In genomic region chr17:46922804-46923635, GRCh38 we compare ENCODE assay signal across 8 cellular contexts. TPM values are rescaled to one million over a fixed set of nuclear protein-coding genes. Genes with fewer than 3 reads are reported as not detected.
A peak's percentile ranks its signal among the peaks of the same experiment; 100 is the strongest.
DNase-seq lines count a peak whose midpoint lies in the region; ATAC-seq, FAIRE-seq and TF ChIP-seq lines count a peak whose summit lies in the region.

TSS of gene GOSR2 (plus strand) at chr17:46923160. CDS start at chr17:46923193, 33 bp downstream.

- ATAC-seq in HG03442 (IDR thresholded peaks at IDR 0.05; ENCODE audit: unreplicated experiment), result peak; percentile 77

- no peaks in the 10 kb centered on the region for H3K4me1 ChIP-seq in BE2C

- H3K4me3 ChIP-seq in BE2C (ENCODE audit: low read depth, low read length), result peak within 1 kb of the TSS; percentile 85

- peak; percentile 92 for FAIRE-seq in GM19239 (lab: Jason Lieb, UNC)

- no peak for TF ChIP-seq CTCF in BE2C (IDR thresholded peaks at IDR 0.05; ENCODE audit: low read depth, low read length)

- H3K27me3 ChIP-seq in BE2C, result no peaks in the 10 kb centered on the region

- no peaks in the 10 kb centered on the region for H3K9me3 ChIP-seq in BE2C

- peak within 1 kb of the TSS; percentile 100 for H3K27ac ChIP-seq in cingulate gyrus (ENCODE audit: low read depth, low read length)

- DNase-seq in BE2C (peak; percentile 95), GM19239 (ENCODE audit: insufficient read length, low spot score) (peak; percentile 86), NCI-H524 (lab: John Stamatoyannopoulos, UW) (peak; percentile 96 to 97), left kidney (ENCODE audit: low read depth, low spot score) (peak; percentile 96)
- DNase-seq in activated CD4-positive, alpha-beta T cell treated with anti-CD3 and anti-CD28 coated beads for 48 hours, result peak; percentile 94
- DNase-seq in stimulated activated CD4-positive, alpha-beta T cell treated with anti-CD3 and anti-CD28 coated beads, Interleukin-1b, Interleukin-23, amount 100 ng/mL, for 48 hours, result peak; percentile 90

- no peaks in the 10 kb centered on the region for H3K36me3 ChIP-seq in BE2C

RNA-seq across cellular contexts. Expression of gene GOSR2, which starts in this region (rescaled TPM):
- 94.5 TPM for polyA plus RNA-seq in BE2C (2012; ENCODE audit: insufficient read depth, insufficient read length, low read depth)

Comparison
In these comparisons a context has a peak if more than half of its experiments do, and no peak if none do; other contexts are left out.
1. Peak in every context shown above with its lines: DNase-seq, ATAC-seq, H3K4me3 ChIP-seq and H3K27ac ChIP-seq.